In the genomic region with DNA sequence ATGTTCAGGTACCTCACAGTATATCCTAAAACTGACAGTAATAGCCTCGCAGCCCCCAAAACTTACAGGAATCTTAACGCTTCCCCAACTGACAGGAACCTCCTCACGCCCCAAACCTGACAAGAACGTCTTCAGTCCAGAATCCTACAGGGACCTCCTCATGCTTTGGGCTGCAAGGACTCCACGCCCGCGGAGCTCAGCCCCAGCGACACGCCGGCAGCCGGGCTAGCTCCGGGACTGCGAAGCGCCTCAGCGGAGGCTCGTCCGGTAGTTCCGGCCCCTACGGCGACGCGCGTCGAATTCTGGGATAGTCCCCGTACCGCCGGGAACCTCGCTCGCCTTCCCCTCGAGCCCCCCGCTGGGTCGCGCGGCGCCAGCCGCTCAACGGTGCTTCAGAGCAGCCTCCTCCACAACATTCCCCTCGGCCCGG, we compare ENCODE assay signal across 8 cellular contexts. TPM values are rescaled to one million over a fixed set of nuclear protein-coding genes. Genes with fewer than 3 reads are reported as not detected.
DNase-seq lines count a peak whose midpoint lies in the region; TF ChIP-seq lines count a peak whose summit lies in the region.

No MANE protein-coding gene starts in this region.

- CTCF ChIA-PET in activated naive CD4-positive, alpha-beta T cell treated with anti-CD3 and anti-CD28 coated beads, Interleukin-2, amount 10 ng/mL, durations not matched to agents 7 days and 5 days (lab: Charles Lee): interaction anchor here (1.5 kb wide), 1 partner anchor 138 kb away, joined by 6 read pairs; no protein-coding TSS in a partner anchor

- peak; percentile 4 to 44 for DNase-seq in NCI-H524 (lab: John Stamatoyannopoulos, UW)
- DNase-seq in NCI-H524 treated with DMSO at 0.1 percent for 48 hours (lab: John Stamatoyannopoulos, UW): no peak
- no peak for DNase-seq in HFF-Myc (ENCODE audit: extremely low read depth, low read depth)
- DNase-seq in NCI-H526 treated with DMSO at 0.1 percent for 48 hours (lab: John Stamatoyannopoulos, UW): peak; percentile 34
- peak; percentile 52 for DNase-seq in activated naive CD4-positive, alpha-beta T cell treated with anti-CD3 and anti-CD28 coated beads, Interleukin-2, amount 10 ng/mL, durations not matched to agents 7 days and 5 days
- peak; percentile 78 for DNase-seq in cardiac septum (ENCODE audit: low spot score)
- DNase-seq in posterior cingulate gyrus: peak in 9 of 10 donors; percentile 15 to 91 (median 29)
- DNase-seq in GM19238 (ENCODE audit: insufficient read length, low spot score): no peak

- no peak for TF ChIP-seq CTCF in HFF-Myc (IDR thresholded peaks at IDR 0.05; ENCODE audit: low read depth, low read length, missing control alignments)

- peak overlapping the region; percentile 94 for H3K4me3 Mint-ChIP-seq in activated naive CD4-positive, alpha-beta T cell treated with anti-CD3 and anti-CD28 coated beads, Interleukin-2, amount 10 ng/mL, durations not matched to agents 7 days and 5 days

- peak overlapping the region; percentile 71 for H3K4me3 ChIP-seq in HFF-Myc (replicated peaks; ENCODE audit: low read depth, low read length)

- peaks cover 14% of the 10 kb centered on the region for H3K36me3 Mint-ChIP-seq in activated naive CD4-positive, alpha-beta T cell treated with anti-CD3 and anti-CD28 coated beads, Interleukin-2, amount 10 ng/mL, durations not matched to agents 7 days and 5 days

- H3K27me3 Mint-ChIP-seq in activated naive CD4-positive, alpha-beta T cell treated with anti-CD3 and anti-CD28 coated beads, Interleukin-2, amount 10 ng/mL, durations not matched to agents 7 days and 5 days: no peaks in the 10 kb centered on the region

- intact Hi-C loops in cardiac septum (cut with DNase I) (loop anchor here (2.0 to 5.0 kb wide), 2 partner anchors 139 to 359 kb away; a partner anchor contains a TSS), posterior cingulate gyrus (cut with DNase I) (loop anchor here (10.0 kb wide), 2 partner anchors 141 to 359 kb away; a partner anchor contains a TSS)

- H3K9me3 Mint-ChIP-seq in activated naive CD4-positive, alpha-beta T cell treated with anti-CD3 and anti-CD28 coated beads, Interleukin-2, amount 10 ng/mL, durations not matched to agents 7 days and 5 days: no peaks in the 10 kb centered on the region

- H3K4me1 Mint-ChIP-seq in activated naive CD4-positive, alpha-beta T cell treated with anti-CD3 and anti-CD28 coated beads, Interleukin-2, amount 10 ng/mL, durations not matched to agents 7 days and 5 days: peaks cover 25% of the 10 kb centered on the region

- peak overlapping the region; percentile 98 for H3K27ac Mint-ChIP-seq in activated naive CD4-positive, alpha-beta T cell treated with anti-CD3 and anti-CD28 coated beads, Interleukin-2, amount 10 ng/mL, durations not matched to agents 7 days and 5 days

RNA-seq across cellular contexts. Expression of a gene that starts 0.6 kb away (rescaled TPM):
- 12.3 TPM for total RNA-seq in cardiac septum

Comparison
In these comparisons a context has a peak if more than half of its experiments do, and no peak if none do; other contexts are left out.
1. DNase-seq: peak in NCI-H524 (2 of 2), NCI-H526 treated with DMSO at 0.1 percent for 48 hours (single experiment), activated naive CD4-positive, alpha-beta T cell treated with anti-CD3 and anti-CD28 coated beads, Interleukin-2, amount 10 ng/mL, durations not matched to agents 7 days and 5 days (single experiment), cardiac septum (single experiment) and posterior cingulate gyrus (9 of 10); none in NCI-H524 treated with DMSO at 0.1 percent for 48 hours (single experiment), HFF-Myc (single experiment) and GM19238 (single experiment).